In the genomic region with DNA sequence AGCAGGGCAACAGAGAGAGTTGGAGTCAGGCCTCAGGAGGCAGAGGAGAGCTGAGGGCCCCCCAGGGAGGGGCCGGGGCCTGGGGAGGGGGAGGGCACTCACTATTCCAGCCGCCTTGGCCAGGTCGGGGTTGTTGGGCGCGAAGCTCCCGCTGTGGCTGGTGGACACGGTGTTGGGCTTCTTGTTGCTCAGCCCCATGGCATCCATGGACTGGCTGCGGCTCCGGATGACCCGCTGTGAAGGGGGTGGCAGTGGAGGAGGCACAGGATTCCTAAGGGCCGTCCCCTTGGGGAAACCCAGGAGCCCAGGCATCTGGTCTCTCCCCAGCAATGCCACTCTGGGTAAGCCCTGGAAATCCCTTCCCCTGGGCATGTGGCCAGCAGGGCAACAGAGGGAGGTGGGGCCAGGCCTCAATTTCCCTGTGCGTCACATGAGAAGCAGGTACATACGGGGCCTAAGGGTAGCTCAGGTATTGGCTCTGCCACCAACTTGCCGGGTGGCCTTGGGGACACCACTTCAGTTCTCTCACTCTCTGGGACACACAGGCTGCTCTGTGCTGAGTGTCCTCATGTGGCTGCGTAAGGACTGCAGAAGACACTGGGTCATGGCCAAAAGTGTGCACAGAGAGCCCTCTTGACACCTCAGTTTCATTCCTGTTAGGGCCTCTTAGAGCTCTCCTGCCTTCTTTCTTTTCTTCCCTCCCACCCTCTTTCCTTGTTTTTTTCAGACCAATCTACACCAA, we compare ENCODE assay signal across 23 cellular contexts.
"Had no signal": no experiment of that assay in that cellular context is flagged by ENCODE, and none has a peak within 500 bp of the region (broad histone marks: within the 10 kb centered on the region; RNA-seq: fewer than 3 reads in every experiment).

No MANE protein-coding gene starts in this region.

- H3K9me3 ChIP-seq: esophagus muscularis mucosa, gastrocnemius medialis, left ventricle myocardium inferior, neutrophil, psoas muscle, right lobe of liver, spleen, testis, transverse colon had no signal

- DNase-seq: effector memory CD4-positive, alpha-beta T cell; gastrocnemius medialis; islet precursor cell; left ventricle myocardium inferior; mesenchymal stem cell; midbrain; psoas muscle; retina; right lobe of liver; spleen; stimulated activated CD4-positive, alpha-beta T cell treated with anti-CD3 and anti-CD28 coated beads, Interleukin-15, amount 100 ng/mL, for 24 hours; stimulated activated CD4-positive, alpha-beta T cell treated with anti-CD3 and anti-CD28 coated beads, Interleukin-1b, Interleukin-23, amount 100 ng/mL, for 48 hours; stimulated activated CD4-positive, alpha-beta T cell treated with anti-CD3 and anti-CD28 coated beads, Interleukin-4, amount 100 ng/mL, for 24 hours; testis; transverse colon had no signal

- H3K27ac ChIP-seq: esophagus muscularis mucosa, gastrocnemius medialis, left ventricle myocardium inferior, neutrophil, psoas muscle, right lobe of liver, spleen, testis, transverse colon had no signal

- H3K27me3 ChIP-seq: gastrocnemius medialis, right lobe of liver, testis, transverse colon had no signal

- H3K36me3 Mint-ChIP-seq: stimulated activated memory B cell treated with anti-CD40 and anti-IgM and Interleukin-4, amounts not matched to agents 10 μg/mL and 1 μg/mL and 100 μg/mL, for 72 hours had no signal

- H3K4me3 Mint-ChIP-seq: nephron; stimulated activated memory B cell treated with anti-CD40 and anti-IgM and Interleukin-4, amounts not matched to agents 10 μg/mL and 1 μg/mL and 100 μg/mL, for 72 hours; stimulated activated naive CD8-positive, alpha-beta T cell treated with anti-CD3 and anti-CD28 coated beads, Interleukin-15, Interleukin-2, amounts not matched to agents 100 ng/mL and 50 ng/mL, for 24 hours had no signal

- H3K27ac Mint-ChIP-seq: nephron; stimulated activated memory B cell treated with anti-CD40 and anti-IgM and Interleukin-4, amounts not matched to agents 10 μg/mL and 1 μg/mL and 100 μg/mL, for 72 hours; stimulated activated naive CD8-positive, alpha-beta T cell treated with anti-CD3 and anti-CD28 coated beads, Interleukin-15, Interleukin-2, amounts not matched to agents 100 ng/mL and 50 ng/mL, for 24 hours had no signal

- H3K27me3 Mint-ChIP-seq: stimulated activated naive CD8-positive, alpha-beta T cell treated with anti-CD3 and anti-CD28 coated beads, Interleukin-15, Interleukin-2, amounts not matched to agents 100 ng/mL and 50 ng/mL, for 24 hours had no signal

- H3K4me1 ChIP-seq: gastrocnemius medialis, left ventricle myocardium inferior, psoas muscle, right lobe of liver, testis had no signal

- H3K4me3 ChIP-seq: esophagus muscularis mucosa, gastrocnemius medialis, left ventricle myocardium inferior, lung, psoas muscle, right lobe of liver, spleen, testis, transverse colon had no signal

- H3K36me3 ChIP-seq: esophagus muscularis mucosa, gastrocnemius medialis, left ventricle myocardium inferior, neutrophil, right lobe of liver, spleen, transverse colon had no signal

- ATAC-seq: gastrocnemius medialis; psoas muscle; right lobe of liver; stimulated activated memory B cell treated with anti-CD40 and anti-IgM and Interleukin-4, amounts not matched to agents 10 μg/mL and 1 μg/mL and 100 μg/mL, for 72 hours had no signal

- FAIRE-seq: endometrium, urothelium cell line had no signal

- H3K9me3 Mint-ChIP-seq: nephron; stimulated activated naive CD8-positive, alpha-beta T cell treated with anti-CD3 and anti-CD28 coated beads, Interleukin-15, Interleukin-2, amounts not matched to agents 100 ng/mL and 50 ng/mL, for 24 hours had no signal
